16 cellular contexts compared by ENCODE assay signal in the genomic region with DNA sequence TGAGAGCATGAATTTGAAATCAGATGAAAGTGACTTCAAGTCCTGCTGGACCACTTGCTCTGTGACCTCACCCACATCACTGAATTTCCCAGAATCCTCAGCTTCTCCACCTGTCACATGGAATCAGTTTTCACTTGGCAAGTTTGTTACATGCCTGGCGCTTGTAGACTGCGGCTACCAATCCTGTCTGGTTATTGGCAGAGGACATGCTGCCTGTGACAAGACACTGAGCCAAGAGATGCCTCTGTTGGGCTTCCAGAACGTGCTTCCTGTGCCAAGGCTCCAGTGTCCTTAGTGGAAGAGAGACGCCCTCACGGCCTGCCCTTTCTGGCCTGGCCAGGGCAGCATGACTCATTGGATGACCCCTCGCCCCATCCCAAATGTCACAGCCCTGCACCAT. TPM values are rescaled to one million over a fixed set of nuclear protein-coding genes. Genes with fewer than 3 reads are reported as not detected.
"Had no signal": no experiment of that assay in that cellular context is flagged by ENCODE, and none has a peak within 500 bp of the region (broad histone marks: within the 10 kb centered on the region; RNA-seq: fewer than 3 reads in every experiment).

No MANE protein-coding gene starts in this region.

- H3K4me3 ChIP-seq: breast epithelium, lower lobe of right lung, sigmoid colon, testis, upper lobe of right lung had no signal

- FAIRE-seq: colon, frontal cortex had no signal

- H3K27me3 ChIP-seq: testis, upper lobe of right lung had no signal

- DNase-seq: kidney glomerular epithelial cell; lower lobe of right lung; naive B cell; sigmoid colon; stimulated activated CD4-positive, alpha-beta T cell treated with anti-CD3 and anti-CD28 coated beads, Interleukin-4, amount 100 ng/mL, for 1 hour; stimulated activated CD8-positive, alpha-beta memory T cell treated with anti-CD3 and anti-CD28 coated beads, Interleukin-4, amount 100 ng/mL, for 48 hours; stimulated activated naive CD8-positive, alpha-beta T cell treated with anti-CD3 and anti-CD28 coated beads, Interleukin-15, amount 100 ng/mL, for 72 hours; T-helper 17 cell; testis; upper lobe of right lung had no signal

- H3K36me3 ChIP-seq: breast epithelium, lower lobe of right lung, neutrophil, sigmoid colon, upper lobe of right lung had no signal

- H3K4me1 ChIP-seq: breast epithelium, lower lobe of right lung, sigmoid colon, upper lobe of right lung had no signal

- ATAC-seq: lower lobe of right lung; stimulated activated naive CD8-positive, alpha-beta T cell treated with anti-CD3 and anti-CD28 coated beads, Interleukin-15, amount 100 ng/mL, for 72 hours; T-helper 17 cell; upper lobe of right lung had no signal

- H3K27ac ChIP-seq: breast epithelium, lower lobe of right lung, neutrophil, sigmoid colon, testis, upper lobe of right lung had no signal

- H3K9me3 ChIP-seq: lower lobe of right lung, neutrophil, sigmoid colon, testis, upper lobe of right lung had no signal

RNA-seq across cellular contexts. Expression of a gene that starts 4.4 kb away (rescaled TPM):
- total RNA-seq: breast epithelium, frontal cortex, lower lobe of right lung, mesothelial cell of epicardium, progenitor cell of endocrine pancreas, sigmoid colon, T-helper 17 cell, testis, upper lobe of right lung had no signal
- polyA plus RNA-seq: sigmoid colon had no signal
